8 cellular contexts compared by ENCODE assay signal in genomic region chr12:5988659-5989116, GRCh38. TPM values are rescaled to one million over a fixed set of nuclear protein-coding genes. Genes with fewer than 3 reads are reported as not detected.
DNase-seq lines count a peak whose midpoint lies in the region; TF ChIP-seq lines count a peak whose summit lies in the region.

No MANE protein-coding gene starts in this region.

- no peaks in the 10 kb centered on the region for H4K20me1 ChIP-seq in osteoblast (ENCODE audit: insufficient read depth, low read length)

- H3K27me3 ChIP-seq in SJSA1 (replicated peaks), result no peaks in the 10 kb centered on the region
- peaks cover 8% of the 10 kb centered on the region for H3K27me3 ChIP-seq in osteoblast (ENCODE audit: insufficient read depth, low read length)
- no peaks in the 10 kb centered on the region for H3K27me3 ChIP-seq in suprapubic skin

- H3K36me3 ChIP-seq in SJSA1 (no peaks in the 10 kb centered on the region), osteoblast (ENCODE audit: insufficient read depth, low read length) (no peaks in the 10 kb centered on the region), suprapubic skin (no peaks in the 10 kb centered on the region)

- H3K9me3 ChIP-seq in SJSA1 (replicated peaks) (no peaks in the 10 kb centered on the region), osteoblast (ENCODE audit: low read depth, low read length) (no peaks in the 10 kb centered on the region), suprapubic skin (no peaks in the 10 kb centered on the region)

- 2% methylated on average over 10 of the region's 10 CpGs for WGBS in suprapubic skin

- TF ChIP-seq POLR2A in suprapubic skin (IDR thresholded peaks at IDR 0.05), result no peak

- no peak overlapping the region for H3K4me2 ChIP-seq in osteoblast (ENCODE audit: insufficient read depth, low read length)

- peak; percentile 96 for TF ChIP-seq CTCF in LNCaP clone FGC (IDR thresholded peaks at IDR 0.05; ENCODE audit: control insufficient read depth, extremely low read depth, insufficient read depth)
- TF ChIP-seq CTCF in osteoblast (IDR thresholded peaks at IDR 0.05; ENCODE audit: extremely low read depth, low read depth, low read length), result peak; percentile 97
- TF ChIP-seq CTCF in suprapubic skin (IDR thresholded peaks at IDR 0.05), result peak; percentile 72 to 95

- H3K79me2 ChIP-seq in osteoblast (ENCODE audit: insufficient read depth, low read length), result no peaks in the 10 kb centered on the region

- H3K4me3 ChIP-seq in LNCaP clone FGC (ENCODE audit: low read depth, low read length) (no peak overlapping the region), SJSA1 (no peak overlapping the region), osteoblast (ENCODE audit: insufficient read depth, low read length) (no peak overlapping the region), suprapubic skin (no peak overlapping the region)

- no peaks in the 10 kb centered on the region for H3K4me1 ChIP-seq in SJSA1 (replicated peaks)
- H3K4me1 ChIP-seq in osteoblast (ENCODE audit: insufficient read depth, low read length), result no peaks in the 10 kb centered on the region
- no peaks in the 10 kb centered on the region for H3K4me1 ChIP-seq in suprapubic skin

- no peak overlapping the region for H3K27ac ChIP-seq in SJSA1
- no peak overlapping the region for H3K27ac ChIP-seq in osteoblast (ENCODE audit: low read depth, low read length)
- no peak overlapping the region for H3K27ac ChIP-seq in suprapubic skin

- H2AFZ ChIP-seq in osteoblast (ENCODE audit: low read length), result no peak overlapping the region

- DNase-seq in SIG-M5 treated with dmso at 0.1 percent for 504 hours (lab: John Stamatoyannopoulos, UW; ENCODE audit: unreplicated experiment) (peak; percentile 60), SIG-M5 (lab: John Stamatoyannopoulos, UW) (no peak), LNCaP clone FGC (ENCODE audit: low read depth) (peak; percentile 64), SJSA1 (ENCODE audit: low read depth in 1 of 2, low spot score in 2 of 2) (peak; percentile 51 to 78), globus pallidus (ENCODE audit: low spot score) (peak; percentile 69), osteoblast (ENCODE audit: insufficient read length, low spot score, missing footprints) (peak; percentile 92), suprapubic skin (ENCODE audit: low spot score in 2 of 2) (peak in 1 of 2 donors; percentile 80)
- peak; percentile 27 to 67 (median 52) for DNase-seq in activated naive CD4-positive, alpha-beta T cell (lab: John Stamatoyannopoulos, UW)

- TF ChIP-seq EP300 in suprapubic skin (IDR thresholded peaks at IDR 0.05), result no peak

RNA-seq across cellular contexts. Expression of gene ANO2, which starts 43.6 kb away (rescaled TPM):
- not detected in 2 replicates for total RNA-seq in SJSA1 (2014; rRNA removed; shearing (Covaris generic))
- under 0.01 and 0.29 TPM in 2 replicates for total RNA-seq in osteoblast
- total RNA-seq in suprapubic skin, result 1 to 10 TPM; 1.1 to 9.7 (median 2.0) TPM
